Comparison of ENCODE assay signal across 10 cellular contexts in genomic region chr3:119641416-119641815, GRCh38. TPM values are rescaled to one million over a fixed set of nuclear protein-coding genes. Genes with fewer than 3 reads are reported as not detected.
"Had no signal": no experiment of that assay in that cellular context is flagged by ENCODE, and none has a peak within 500 bp of the region (broad histone marks: within the 10 kb centered on the region; RNA-seq: fewer than 3 reads in every experiment).

No MANE protein-coding gene starts in this region.

- DNase-seq: GM23248, H9, HCEC 1CT, HFFc6, IMR-90, KG1 had no signal

- H3K9ac ChIP-seq: GM23248 had no signal

- H2AFZ ChIP-seq: GM23248 had no signal

- H3K27ac ChIP-seq: GM23248 had no signal

- H3K4me3 ChIP-seq: GM23248, K562 had no signal

- FAIRE-seq: H1, H54, K562 had no signal

RNA-seq across cellular contexts. Expression of gene POPDC2, which starts 19.0 kb away (rescaled TPM):
- total RNA-seq: GM23248, K562 had no signal

RNA-seq across cellular contexts. Expression of gene PLA1A, which starts 43.7 kb away (rescaled TPM):
- total RNA-seq: GM23248, H1, H9, HFFc6, HT1080, IMR-90, K562 had no signal
- polyA plus RNA-seq: GM23248, H1, IMR-90, K562 had no signal
